Comparison of ENCODE assay signal across 2 cellular contexts in genomic region chr16:29319726-29320125, GRCh38.
TF ChIP-seq lines count a peak whose summit lies in the region.

No MANE protein-coding gene starts in this region.

TF ChIP-seq in HepG2, 621 proteins besides CTCF, POLR2A, EP300 and RAD21 (continues in another document):
- TF ChIP-seq CERS6 (CRISPR knock-in tag; IDR thresholded peaks at IDR 0.05), result no peak
- no peak for TF ChIP-seq EED (CRISPR knock-in tag; IDR thresholded peaks at IDR 0.05)
- no peak for TF ChIP-seq SKIL (CRISPR knock-in tag; IDR thresholded peaks at IDR 0.05; ENCODE audit: borderline replicate concordance)
- TF ChIP-seq ZNF276 (CRISPR knock-in tag; IDR thresholded peaks at IDR 0.05; ENCODE audit: low read depth), result no peak
- TF ChIP-seq HMG20A (CRISPR knock-in tag; IDR thresholded peaks at IDR 0.05; ENCODE audit: borderline replicate concordance), result no peak
- TF ChIP-seq ZNF687 (CRISPR knock-in tag; IDR thresholded peaks at IDR 0.05), result 0 out of 2 replicates have a peak, but pooled peaks have one; percentile 19
- no peak for TF ChIP-seq ZNF430 (CRISPR knock-in tag; IDR thresholded peaks at IDR 0.05)
- TF ChIP-seq ASH2L (IDR thresholded peaks at IDR 0.05; ENCODE audit: insufficient read length, low read depth, low read length), result no peak
- 0 out of 2 replicates have a peak, but pooled peaks have one; percentile 28 for TF ChIP-seq FOXA3 (CRISPR knock-in tag; IDR thresholded peaks at IDR 0.05)
- TF ChIP-seq SNAPC5 (CRISPR knock-in tag; IDR thresholded peaks at IDR 0.05; ENCODE audit: borderline replicate concordance), result no peak
- no peak for TF ChIP-seq MAF1 (CRISPR knock-in tag; IDR thresholded peaks at IDR 0.05; ENCODE audit: borderline replicate concordance)
- no peak for TF ChIP-seq ZNF34 (CRISPR knock-in tag; IDR thresholded peaks at IDR 0.05; ENCODE audit: borderline replicate concordance)

TF ChIP-seq in K562, 482 proteins besides CTCF, POLR2A, EP300 and RAD21 (continued from another document):
- TF ChIP-seq CTCFL (IDR thresholded peaks at IDR 0.05; ENCODE audit: borderline replicate concordance, insufficient read depth, low read depth, low read length, poor library complexity, severe bottlenecking) (no peak), TAL1 (IDR thresholded peaks at IDR 0.05) (peak; percentile 41)
